ENCODE assay signal across 9 cellular contexts in the genomic region with DNA sequence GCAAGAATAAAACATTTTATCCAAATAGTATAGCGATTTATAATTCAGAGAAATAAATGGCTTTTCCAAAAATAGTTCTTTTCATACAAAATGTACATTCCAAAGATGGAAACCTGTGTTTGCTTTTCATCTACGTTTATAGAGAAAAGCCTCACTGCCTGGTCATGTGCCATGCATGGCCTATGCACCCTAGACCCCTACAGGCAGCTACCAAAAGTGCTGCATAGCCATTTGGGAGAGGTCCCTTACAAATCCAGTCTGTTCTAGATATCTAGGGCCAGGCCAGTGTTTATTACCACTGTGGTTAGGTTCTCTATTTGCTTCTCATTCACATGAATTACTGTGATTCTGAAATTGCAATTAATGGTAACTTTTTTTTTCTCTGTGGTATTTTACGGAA. TPM values are rescaled to one million over a fixed set of nuclear protein-coding genes. Genes with fewer than 3 reads are reported as not detected.
DNase-seq lines count a peak whose midpoint lies in the region; ATAC-seq and TF ChIP-seq lines count a peak whose summit lies in the region.
"Had no signal": no experiment of that assay in that cellular context is flagged by ENCODE, and none has a peak within 500 bp of the region (broad histone marks: within the 10 kb centered on the region; RNA-seq: fewer than 3 reads in every experiment).

No MANE protein-coding gene starts in this region.

- in situ Hi-C loops in astrocyte of the cerebellum (cut with HindIII; ENCODE audit: low sequenced_read_pairs), result no loop called here

- H3K27ac ChIP-seq in cardiac muscle cell (no peak overlapping the region), heart right ventricle (no peak overlapping the region), upper lobe of right lung (no peak overlapping the region)
- no peak overlapping the region for H3K27ac ChIP-seq in CD8-positive, alpha-beta memory T cell (ENCODE audit: low read depth, low read length)

- intact Hi-C loops in heart right ventricle (cut with DNase I) (loop anchor here in 9 of 10 donors (2.0 to 10.0 kb wide), 6 partner anchors 96 to 998 kb away; no protein-coding TSS in a partner anchor), upper lobe of right lung (cut with DNase I) (loop anchor here (5.0 kb wide), 1 partner anchor 100 kb away; no protein-coding TSS in a partner anchor)

- H3K27me3 Mint-ChIP-seq in CD8-positive, alpha-beta memory T cell, result no peaks in the 10 kb centered on the region

- H3K36me3 Mint-ChIP-seq in CD8-positive, alpha-beta memory T cell, result peaks cover 0 to 29% (median 6%) of the 10 kb centered on the region in 3 donors

- H3K27me3 ChIP-seq in cardiac muscle cell (no peaks in the 10 kb centered on the region), heart right ventricle (no peaks in the 10 kb centered on the region), upper lobe of right lung (no peaks in the 10 kb centered on the region), MG63 (no peaks in the 10 kb centered on the region)
- no peaks in the 10 kb centered on the region for H3K27me3 ChIP-seq in CD8-positive, alpha-beta memory T cell (ENCODE audit: insufficient read depth, low read length, poor library complexity, severe bottlenecking)

- no peak overlapping the region for H3K27ac Mint-ChIP-seq in CD8-positive, alpha-beta memory T cell

- DNase-seq in cardiac muscle cell (ENCODE audit: low read depth in 1 of 2, low spot score in 1 of 2) (peak; percentile 7 to 26), heart right ventricle (no peak), astrocyte of the cerebellum (ENCODE audit: low read depth) (no peak), upper lobe of right lung (no peak), MG63 (no peak)
- no peak for DNase-seq in CD8-positive, alpha-beta memory T cell
- DNase-seq: GOT3 had no signal

- H3K9me3 Mint-ChIP-seq in CD8-positive, alpha-beta memory T cell, result no peaks in the 10 kb centered on the region

- CTCF ChIA-PET in CD8-positive, alpha-beta memory T cell (lab: Charles Lee), result interaction anchor here (7.0 kb wide), 1 partner anchor 99 kb away, joined by 165 read pairs; no protein-coding TSS in a partner anchor

- H3K4me3 Mint-ChIP-seq in CD8-positive, alpha-beta memory T cell, result no peak overlapping the region

- WGBS in heart right ventricle, 2 donors, result 85 to 89% methylated on average over 3 of the region's 3 CpGs

- ATAC-seq in heart right ventricle, result no peak
- ATAC-seq in HG03521 (IDR thresholded peaks at IDR 0.05; ENCODE audit: unreplicated experiment), result peak; percentile 62
- no peak for ATAC-seq in upper lobe of right lung
- no peak for ATAC-seq in GM18861 (IDR thresholded peaks at IDR 0.05; ENCODE audit: unreplicated experiment)

- H3K4me1 ChIP-seq in cardiac muscle cell (ENCODE audit: low read depth) (no peaks in the 10 kb centered on the region), heart right ventricle (peaks cover 0 to 18% (median 10%) of the 10 kb centered on the region in 9 donors), upper lobe of right lung (no peaks in the 10 kb centered on the region)
- no peaks in the 10 kb centered on the region for H3K4me1 ChIP-seq in CD8-positive, alpha-beta memory T cell (ENCODE audit: insufficient read depth, low read length)

- H3K36me3 ChIP-seq in cardiac muscle cell (peaks cover 6% of the 10 kb centered on the region), heart right ventricle (peaks cover 0 to 56% (median 0%) of the 10 kb centered on the region in 9 donors), upper lobe of right lung (peaks cover 20% of the 10 kb centered on the region), MG63 (peaks cover 6% of the 10 kb centered on the region)
- H3K36me3 ChIP-seq in CD8-positive, alpha-beta memory T cell (ENCODE audit: insufficient read depth, low read length), result peaks cover 5% of the 10 kb centered on the region

- peaks cover 0 to 3% (median 2%) of the 10 kb centered on the region in 3 donors for H3K4me1 Mint-ChIP-seq in CD8-positive, alpha-beta memory T cell

- TF ChIP-seq CTCF in cardiac muscle cell (IDR thresholded peaks at IDR 0.05; ENCODE audit: low read depth, low read length) (no peak), heart right ventricle (IDR thresholded peaks at IDR 0.05) (peak in 1 of 9 donors; percentile 4), astrocyte of the cerebellum (IDR thresholded peaks at IDR 0.05; ENCODE audit: low read depth, low read length, missing control alignments) (peak; percentile 24), upper lobe of right lung (IDR thresholded peaks at IDR 0.05) (peak; percentile 25)

- POLR2A ChIA-PET in CD8-positive, alpha-beta memory T cell (lab: Charles Lee), result no interaction called here

- H3K9me3 ChIP-seq in cardiac muscle cell (ENCODE audit: low read depth), result no peaks in the 10 kb centered on the region
- H3K9me3 ChIP-seq in heart right ventricle, result no peaks in the 10 kb centered on the region
- H3K9me3 ChIP-seq in upper lobe of right lung, result no peaks in the 10 kb centered on the region
- H3K9me3 ChIP-seq in CD8-positive, alpha-beta memory T cell (ENCODE audit: low read length), result no peaks in the 10 kb centered on the region
- no peaks in the 10 kb centered on the region for H3K9me3 ChIP-seq in MG63

- H3K4me3 ChIP-seq in cardiac muscle cell (no peak overlapping the region), heart right ventricle (no peak overlapping the region), astrocyte of the cerebellum (ENCODE audit: low read depth, low read length) (no peak overlapping the region), upper lobe of right lung (no peak overlapping the region), MG63 (no peak overlapping the region)
- no peak overlapping the region for H3K4me3 ChIP-seq in CD8-positive, alpha-beta memory T cell (ENCODE audit: low read length)

RNA-seq across cellular contexts. Expression of gene HMGB2, which starts 17.2 kb away (rescaled TPM):
- total RNA-seq in cardiac muscle cell, result 89.0 and 443 TPM in 2 replicates
- polyA plus RNA-seq in cardiac muscle cell, result 195 and 728 TPM in 2 replicates
- total RNA-seq in heart right ventricle, result 10 to 100 TPM; 27.3 to 82.6 (median 49.8) TPM
- polyA plus RNA-seq in heart right ventricle, result 10 to 100 TPM; 46.9 to 97.6 TPM
- 43.4 TPM for total RNA-seq in upper lobe of right lung
- total RNA-seq in CD8-positive, alpha-beta memory T cell, result 100 to 1,000 TPM; 341 to 342 TPM
- 212 TPM for polyA plus RNA-seq in CD8-positive, alpha-beta memory T cell
- 244 and 477 TPM in 2 replicates for total RNA-seq in MG63 (2014; rRNA removed; shearing (Covaris generic); ENCODE audit: low replicate concordance)

RNA-seq across cellular contexts. Expression of gene SAP30, which starts 53.8 kb away (rescaled TPM):
- total RNA-seq in cardiac muscle cell (42.0 and 49.7 TPM in 2 replicates), heart right ventricle (10 to 100 TPM in 9 of 10 donors, 1 to 10 TPM in 1; 9.2 to 22.2 (median 12.3) TPM), upper lobe of right lung (15.3 TPM)
- polyA plus RNA-seq in cardiac muscle cell (49.4 and 66.1 TPM in 2 replicates), heart right ventricle (10 to 100 TPM in 1 of 2 donors, 1 to 10 TPM in 1; 4.0 to 14.0 TPM)
- total RNA-seq in CD8-positive, alpha-beta memory T cell, result 10 to 100 TPM; 24.8 to 25.3 TPM
- 10.0 TPM for polyA plus RNA-seq in CD8-positive, alpha-beta memory T cell
- total RNA-seq in MG63 (2014; rRNA removed; shearing (Covaris generic); ENCODE audit: low replicate concordance), result 47.2 and 62.0 TPM in 2 replicates

Comparison
In these comparisons a context has a peak if more than half of its experiments do, and no peak if none do; other contexts are left out.
1. DNase-seq: peak in cardiac muscle cell (2 of 2); none in heart right ventricle (0 of 2), astrocyte of the cerebellum (single experiment), upper lobe of right lung (single experiment), CD8-positive, alpha-beta memory T cell (0 of 5) and MG63 (single experiment).